23 cellular contexts compared by ENCODE assay signal in the genomic region with DNA sequence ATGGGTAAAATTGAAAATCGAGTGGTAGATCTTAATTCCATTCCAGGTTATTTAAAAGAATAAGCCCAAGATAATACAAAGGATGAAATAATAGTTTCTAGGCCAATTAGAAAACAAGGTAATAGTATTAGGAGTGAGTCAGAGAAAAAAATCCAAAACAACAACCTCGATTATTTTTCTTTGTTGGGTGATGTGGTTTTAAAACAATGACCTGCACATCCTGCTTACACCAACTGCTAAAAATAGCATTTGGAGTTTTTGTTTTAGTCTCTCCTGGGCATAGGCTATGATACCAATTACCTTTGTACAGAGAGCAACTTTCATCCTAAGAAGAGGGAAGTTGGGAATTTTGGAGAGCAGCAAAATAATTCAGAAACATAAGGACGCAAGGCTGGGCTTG.
DNase-seq lines count a peak whose midpoint lies in the region; ATAC-seq and TF ChIP-seq lines count a peak whose summit lies in the region.
"Had no signal": no experiment of that assay in that cellular context is flagged by ENCODE, and none has a peak within 500 bp of the region (broad histone marks: within the 10 kb centered on the region; RNA-seq: fewer than 3 reads in every experiment).

No MANE protein-coding gene starts in this region.

- no peaks in the 10 kb centered on the region for H3K36me3 Mint-ChIP-seq in MCF 10A (ENCODE audit: insufficient read depth, unreplicated experiment)
- H3K36me3 Mint-ChIP-seq in activated T-helper 17 cell treated with anti-CD3 and anti-CD28 coated beads, Interleukin-2, amount 50 U/mL, for 72 hours (ENCODE audit: low read depth) = no peaks in the 10 kb centered on the region
- H3K36me3 Mint-ChIP-seq: naive B cell had no signal

- no peaks in the 10 kb centered on the region for H3K9me3 Mint-ChIP-seq in MCF 10A (ENCODE audit: unreplicated experiment)
- no peaks in the 10 kb centered on the region for H3K9me3 Mint-ChIP-seq in activated T-helper 17 cell treated with anti-CD3 and anti-CD28 coated beads, Interleukin-2, amount 50 U/mL, for 72 hours

- no peak overlapping the region for H3K27ac ChIP-seq in breast epithelium
- peak overlapping the region; percentile 49 for H3K27ac ChIP-seq in SJSA1
- peak overlapping the region; percentile 81 for H3K27ac ChIP-seq in subcutaneous abdominal adipose tissue (ENCODE audit: low read depth, low read length)
- H3K27ac ChIP-seq: HL-60, right lobe of liver had no signal

- no peaks in the 10 kb centered on the region for H3K9me3 ChIP-seq in breast epithelium
- H3K9me3 ChIP-seq in SJSA1 (replicated peaks) = no peaks in the 10 kb centered on the region
- H3K9me3 ChIP-seq in subcutaneous abdominal adipose tissue (ENCODE audit: control insufficient read depth in 5 of 5, low read length in 5 of 5) = peaks cover 0 to 3% (median 0%) of the 10 kb centered on the region in 5 donors
- H3K9me3 ChIP-seq: BE2C, right lobe of liver had no signal

- CTCF ChIA-PET in MCF 10A (lab: Yijun Ruan, JAX) = no interaction called here

- H3K27me3 Mint-ChIP-seq in MCF 10A (ENCODE audit: insufficient read depth, unreplicated experiment) = no peaks in the 10 kb centered on the region
- H3K27me3 Mint-ChIP-seq in activated T-helper 17 cell treated with anti-CD3 and anti-CD28 coated beads, Interleukin-2, amount 50 U/mL, for 72 hours = no peaks in the 10 kb centered on the region
- H3K27me3 Mint-ChIP-seq: activated CD4-positive, alpha-beta T cell treated with anti-CD3 and anti-CD28 coated beads, Interleukin-2, amount 10 ng/mL, durations not matched to agents 24 days and 14 days; naive B cell had no signal

- no peak for TF ChIP-seq POLR2A in breast epithelium (IDR thresholded peaks at IDR 0.05)

- POLR2A ChIA-PET in MCF 10A (lab: Yijun Ruan, JAX) = no interaction called here

- no TSS peak for BruUV-seq in MCF 10A (replicated peaks; lab: Mats Ljungman, UMichigan)

- intact Hi-C loops in MCF 10A (cut with micrococcal nuclease) (no loop called here), breast epithelium (cut with DNase I; ENCODE audit: low total_unique reads) (no loop called here)

- H3K4me3 ChIP-seq in breast epithelium = no peak overlapping the region
- no peak overlapping the region for H3K4me3 ChIP-seq in SJSA1
- H3K4me3 ChIP-seq in fibroblast of the aortic adventitia (ENCODE audit: low read depth, low read length) = no peak overlapping the region
- no peak overlapping the region for H3K4me3 ChIP-seq in subcutaneous abdominal adipose tissue (ENCODE audit: low read depth in 1 of 5, low read length in 5 of 5)
- H3K4me3 ChIP-seq: right lobe of liver had no signal

- no peak for TF ChIP-seq CTCF in MCF 10A (IDR thresholded peaks at IDR 0.05; ENCODE audit: unreplicated experiment)
- TF ChIP-seq CTCF in breast epithelium (IDR thresholded peaks at IDR 0.05) = no peak
- TF ChIP-seq CTCF in fibroblast of the aortic adventitia (IDR thresholded peaks at IDR 0.05; ENCODE audit: insufficient read depth, low read length) = no peak

- no peak for ATAC-seq in activated T-helper 17 cell treated with anti-CD3 and anti-CD28 coated beads, Interleukin-2, amount 50 U/mL, for 72 hours (replicated peaks)
- ATAC-seq: stimulated activated naive CD8-positive, alpha-beta T cell treated with anti-CD3 and anti-CD28 coated beads, Interleukin-15, Interleukin-2, amounts not matched to agents 100 U/mL and 50 U/mL, for 24 hours had no signal

- peaks cover 6% of the 10 kb centered on the region for H3K4me1 Mint-ChIP-seq in MCF 10A (ENCODE audit: insufficient read depth, unreplicated experiment)
- no peaks in the 10 kb centered on the region for H3K4me1 Mint-ChIP-seq in activated T-helper 17 cell treated with anti-CD3 and anti-CD28 coated beads, Interleukin-2, amount 50 U/mL, for 72 hours
- H3K4me1 Mint-ChIP-seq: activated CD4-positive, alpha-beta T cell treated with anti-CD3 and anti-CD28 coated beads, Interleukin-2, amount 10 ng/mL, durations not matched to agents 24 days and 14 days; naive B cell had no signal

- H3K4me3 Mint-ChIP-seq in MCF 10A (ENCODE audit: unreplicated experiment) = no peak overlapping the region
- H3K4me3 Mint-ChIP-seq in activated T-helper 17 cell treated with anti-CD3 and anti-CD28 coated beads, Interleukin-2, amount 50 U/mL, for 72 hours = no peak overlapping the region
- H3K4me3 Mint-ChIP-seq: activated CD4-positive, alpha-beta T cell treated with anti-CD3 and anti-CD28 coated beads, Interleukin-2, amount 10 ng/mL, durations not matched to agents 24 days and 14 days; naive B cell had no signal

- H3K36me3 ChIP-seq in breast epithelium (no peaks in the 10 kb centered on the region), SJSA1 (no peaks in the 10 kb centered on the region; the same call in 1 of the 2 replicates), subcutaneous abdominal adipose tissue (ENCODE audit: control insufficient read depth in 5 of 5, insufficient read depth in 5 of 5, low read length in 5 of 5) (no peaks in the 10 kb centered on the region)
- H3K36me3 ChIP-seq: BE2C, right lobe of liver had no signal

- DNase-seq in MCF 10A (ENCODE audit: unreplicated experiment) (peak; percentile 28), breast epithelium (ENCODE audit: low spot score in 2 of 2) (no peak), SJSA1 (ENCODE audit: low read depth in 1 of 2, low spot score in 2 of 2) (peak in 1 of 2 experiments; percentile 83), fibroblast of the aortic adventitia (ENCODE audit: low read depth) (peak; percentile 51), DMS79 treated with DMSO at 0.1 percent for 48 hours (lab: John Stamatoyannopoulos, UW) (no peak), NCI-H2227 (lab: John Stamatoyannopoulos, UW; ENCODE audit: unreplicated experiment) (no peak)
- DNase-seq: 8988T; activated CD4-positive, alpha-beta T cell treated with anti-CD3 and anti-CD28 coated beads, Interleukin-2, amount 10 ng/mL, durations not matched to agents 24 days and 14 days; BE2C; central memory CD4-positive, alpha-beta T cell; COR-L47; effector CD4-positive, alpha-beta T cell; H7; MV-4-11; naive B cell; NCI-H1694 treated with DMSO at 0.1 percent for 48 hours; right lobe of liver; stimulated activated CD4-positive, alpha-beta T cell treated with anti-CD3 and anti-CD28 coated beads, Interleukin-1b, Interleukin-23, amount 100 ng/mL, for 48 hours; stimulated activated naive CD8-positive, alpha-beta T cell treated with anti-CD3 and anti-CD28 coated beads, Interleukin-15, Interleukin-2, amounts not matched to agents 100 U/mL and 50 U/mL, for 24 hours; trophoblast cell had no signal

- H3K27me3 ChIP-seq in breast epithelium = no peaks in the 10 kb centered on the region
- H3K27me3 ChIP-seq in SJSA1 (replicated peaks) = no peaks in the 10 kb centered on the region
- H3K27me3 ChIP-seq in subcutaneous abdominal adipose tissue (ENCODE audit: control insufficient read depth in 5 of 5, insufficient read depth in 4 of 5, low read length in 5 of 5) = no peaks in the 10 kb centered on the region
- H3K27me3 ChIP-seq: BE2C, right lobe of liver had no signal

- H3K9ac ChIP-seq in subcutaneous abdominal adipose tissue (ENCODE audit: low read length in 5 of 5) = no peak overlapping the region

- no peak overlapping the region for H3K27ac Mint-ChIP-seq in MCF 10A (ENCODE audit: low read depth, unreplicated experiment)
- no peak overlapping the region for H3K27ac Mint-ChIP-seq in activated T-helper 17 cell treated with anti-CD3 and anti-CD28 coated beads, Interleukin-2, amount 50 U/mL, for 72 hours
- H3K27ac Mint-ChIP-seq: activated CD4-positive, alpha-beta T cell treated with anti-CD3 and anti-CD28 coated beads, Interleukin-2, amount 10 ng/mL, durations not matched to agents 24 days and 14 days; naive B cell had no signal

- H3K4me1 ChIP-seq in breast epithelium (no peaks in the 10 kb centered on the region), SJSA1 (replicated peaks) (peaks cover 24% of the 10 kb centered on the region), subcutaneous abdominal adipose tissue (ENCODE audit: control insufficient read depth in 5 of 5, insufficient read depth in 5 of 5, low read length in 5 of 5) (peaks cover 0 to 8% (median 0%) of the 10 kb centered on the region in 5 donors)
- H3K4me1 ChIP-seq: BE2C, right lobe of liver had no signal

Comparison
In these comparisons a context has a peak if more than half of its experiments do, and no peak if none do; other contexts are left out.
1. DNase-seq: peak in MCF 10A (single experiment) and fibroblast of the aortic adventitia (single experiment); none in breast epithelium (0 of 2), DMS79 treated with DMSO at 0.1 percent for 48 hours (single experiment) and NCI-H2227 (single experiment).
2. H3K27ac ChIP-seq: peak in SJSA1 (single experiment) and subcutaneous abdominal adipose tissue (single experiment); none in breast epithelium (0 of 2).